ENCODE assay signal across 13 cellular contexts in genomic region chr6:144186817-144187625, GRCh38. TPM values are rescaled to one million over a fixed set of nuclear protein-coding genes. Genes with fewer than 3 reads are reported as not detected.
DNase-seq lines count a peak whose midpoint lies in the region; ATAC-seq, FAIRE-seq and TF ChIP-seq lines count a peak whose summit lies in the region.
"Had no signal": no experiment of that assay in that cellular context is flagged by ENCODE, and none has a peak within 500 bp of the region (broad histone marks: within the 10 kb centered on the region; RNA-seq: fewer than 3 reads in every experiment).

No MANE protein-coding gene starts in this region.

- H3K27me3 ChIP-seq in right cardiac atrium (ENCODE audit: control insufficient read depth, insufficient read depth) (no peaks in the 10 kb centered on the region), K562 (ENCODE audit: control insufficient read depth in 2 of 2, insufficient read depth in 2 of 2, low read length in 2 of 2) (peaks cover 0 to 9% of the 10 kb centered on the region in 2 experiments; a peak in 2 of 5 replicates), trophoblast cell (ENCODE audit: insufficient read depth, low read length) (no peaks in the 10 kb centered on the region), upper lobe of right lung (no peaks in the 10 kb centered on the region)
- H3K27me3 ChIP-seq: BLaER1 had no signal

- H3K4me2 ChIP-seq in K562 (ENCODE audit: insufficient read depth, low read length): no peak overlapping the region
- H3K4me2 ChIP-seq in trophoblast cell (ENCODE audit: low read length): no peak overlapping the region
- H3K4me2 ChIP-seq: BLaER1 had no signal

- H4K91ac ChIP-seq in trophoblast cell (ENCODE audit: low read depth, low read length): no peak overlapping the region

- H3K4me3 Mint-ChIP-seq in activated CD4-positive, alpha-beta T cell treated with anti-CD3 and anti-CD28 coated beads, Interleukin-2, amount 10 ng/mL, durations not matched to agents 7 days and 5 days: no peak overlapping the region
- H3K4me3 Mint-ChIP-seq: CD4-positive, CD25-positive, alpha-beta regulatory T cell; H9 had no signal

- H2BK5ac ChIP-seq in trophoblast cell (ENCODE audit: low read depth, low read length, poor library complexity): no peak overlapping the region

- no TSS peak for BruUV-seq in K562 (replicated peaks; lab: Mats Ljungman, UMichigan)

- peaks cover 13% of the 10 kb centered on the region for H3K4me1 Mint-ChIP-seq in activated CD4-positive, alpha-beta T cell treated with anti-CD3 and anti-CD28 coated beads, Interleukin-2, amount 10 ng/mL, durations not matched to agents 7 days and 5 days

- no peak for TF ChIP-seq RAD21 in K562 (CRISPR knock-in tag; conservative IDR thresholded peaks at IDR 0.05 in 1 of 2, IDR thresholded peaks at IDR 0.05 in 1 of 2)

- H3K9ac ChIP-seq in K562 (ENCODE audit: insufficient read depth in 1 of 2, low read depth in 2 of 2, low read length in 2 of 2) (no peak overlapping the region), trophoblast cell (ENCODE audit: low read length) (peak overlapping the region; percentile 54)
- H3K9ac ChIP-seq: BLaER1 had no signal

- no peak for FAIRE-seq in K562 (lab: Jason Lieb, UNC)

- no peak overlapping the region for H4K8ac ChIP-seq in trophoblast cell (ENCODE audit: low read depth, low read length)

- no peaks in the 10 kb centered on the region for H3K36me3 ChIP-seq in K562 (ENCODE audit: control insufficient read depth, insufficient read depth, low read length)
- H3K36me3 ChIP-seq in trophoblast cell (ENCODE audit: control insufficient read depth in 1 of 2, insufficient read depth in 2 of 2, low read length in 2 of 2): no peaks in the 10 kb centered on the region
- peaks cover 26% of the 10 kb centered on the region for H3K36me3 ChIP-seq in upper lobe of right lung
- H3K36me3 ChIP-seq: BLaER1 had no signal

- H3K27ac ChIP-seq in right cardiac atrium (ENCODE audit: low read length) (no peak overlapping the region), K562 (ENCODE audit: extremely low read depth, low read depth, low read length) (no peak overlapping the region), trophoblast cell (ENCODE audit: low read depth, low read length) (no peak overlapping the region), upper lobe of right lung (no peak overlapping the region)
- H3K27ac ChIP-seq: BLaER1 had no signal

- no peak overlapping the region for H4K12ac ChIP-seq in trophoblast cell (ENCODE audit: low read depth, low read length)

- no peaks in the 10 kb centered on the region for H4K20me1 ChIP-seq in K562 (replicated peaks; ENCODE audit: control insufficient read depth, insufficient read depth, low read length)
- H4K20me1 ChIP-seq: BLaER1 had no signal

- H2BK12ac ChIP-seq in trophoblast cell (ENCODE audit: low read length): no peak overlapping the region

- no peak for TF ChIP-seq EP300 in K562 (IDR thresholded peaks at IDR 0.05; ENCODE audit: low read length)

- ATAC-seq in right cardiac atrium (no peak), Right ventricle myocardium inferior (no peak), K562 (no peak), upper lobe of right lung (peak; percentile 12), HG03432 (IDR thresholded peaks at IDR 0.05; ENCODE audit: unreplicated experiment) (no peak)

- H2AK5ac ChIP-seq in trophoblast cell (ENCODE audit: low read length): no peak overlapping the region

- H3K27me3 Mint-ChIP-seq in activated CD4-positive, alpha-beta T cell treated with anti-CD3 and anti-CD28 coated beads, Interleukin-2, amount 10 ng/mL, durations not matched to agents 7 days and 5 days: no peaks in the 10 kb centered on the region
- H3K27me3 Mint-ChIP-seq: CD4-positive, CD25-positive, alpha-beta regulatory T cell had no signal

- no peak for TF ChIP-seq POLR2A in K562 (conservative IDR thresholded peaks at IDR 0.05)

- H3K79me2 ChIP-seq in K562 (ENCODE audit: control insufficient read depth, insufficient read depth, low read length) (no peaks in the 10 kb centered on the region), trophoblast cell (ENCODE audit: control insufficient read depth, insufficient read depth, low read length, poor library complexity) (no peaks in the 10 kb centered on the region)

- H3K18ac ChIP-seq in trophoblast cell (ENCODE audit: low read length): no peak overlapping the region

- POLR2A ChIA-PET in K562 (lab: Yijun Ruan, JAX): interaction anchor here (0.6 kb wide), 1 partner anchor 134 kb away, joined by 3 read pairs; no protein-coding TSS in a partner anchor
- POLR2A ChIA-PET in activated CD4-positive, alpha-beta T cell treated with anti-CD3 and anti-CD28 coated beads, Interleukin-2, amount 10 ng/mL, durations not matched to agents 7 days and 5 days (lab: Charles Lee): no interaction called here

- H3K9me3 Mint-ChIP-seq in activated CD4-positive, alpha-beta T cell treated with anti-CD3 and anti-CD28 coated beads, Interleukin-2, amount 10 ng/mL, durations not matched to agents 7 days and 5 days: peaks cover 6% of the 10 kb centered on the region
- H3K9me3 Mint-ChIP-seq: H9 had no signal

- no peak overlapping the region for H3K23ac ChIP-seq in trophoblast cell (ENCODE audit: low read length)

- no peaks in the 10 kb centered on the region for H3K9me3 ChIP-seq in right cardiac atrium (ENCODE audit: control insufficient read depth, low read length)
- H3K9me3 ChIP-seq in K562 (replicated peaks; ENCODE audit: control insufficient read depth, insufficient read depth, low read depth, low read length): no peaks in the 10 kb centered on the region
- peaks cover 2% of the 10 kb centered on the region for H3K9me3 ChIP-seq in trophoblast cell (ENCODE audit: insufficient read depth, low read depth, low read length)
- H3K9me3 ChIP-seq in upper lobe of right lung: no peaks in the 10 kb centered on the region

- peak overlapping the region; percentile 6; the same call in 1 of the 2 replicates for H2AFZ ChIP-seq in K562 (ENCODE audit: low read depth, low read length)
- H2AFZ ChIP-seq in trophoblast cell (ENCODE audit: insufficient read depth, low read length, poor library complexity): no peak overlapping the region

- no peak overlapping the region for H3K27ac Mint-ChIP-seq in activated CD4-positive, alpha-beta T cell treated with anti-CD3 and anti-CD28 coated beads, Interleukin-2, amount 10 ng/mL, durations not matched to agents 7 days and 5 days
- H3K27ac Mint-ChIP-seq: H9 had no signal

- DNase-seq in right cardiac atrium (peak in 2 of 3 donors; percentile 45 to 50), Right ventricle myocardium inferior (ENCODE audit: missing footprints) (no peak), K562 (ENCODE audit: extremely low read depth in 1 of 4, low spot score in 3 of 4) (no peak), trophoblast cell (no peak), upper lobe of right lung (no peak), glomerular visceral epithelial cell (ENCODE audit: extremely low spot score) (no peak)
- DNase-seq in activated CD4-positive, alpha-beta T cell treated with anti-CD3 and anti-CD28 coated beads, Interleukin-2, amount 10 ng/mL, durations not matched to agents 7 days and 5 days: no peak
- DNase-seq: 8988T; AML-193; CD4-positive, CD25-positive, alpha-beta regulatory T cell; H9 had no signal

- CTCF ChIA-PET in K562 (lab: Yijun Ruan, JAX; ENCODE audit: low intra/inter-chr PET ratio): no interaction called here
- CTCF ChIA-PET in activated CD4-positive, alpha-beta T cell treated with anti-CD3 and anti-CD28 coated beads, Interleukin-2, amount 10 ng/mL, durations not matched to agents 7 days and 5 days (lab: Charles Lee): interaction anchor here (1.9 kb wide), 1 partner anchor 30 kb away, joined by 4 read pairs; no protein-coding TSS in a partner anchor

- no peaks in the 10 kb centered on the region for H3K79me1 ChIP-seq in trophoblast cell (ENCODE audit: low read length)

- in situ Hi-C loops in K562 (cut with MboI): no loop called here

- intact Hi-C loops in right cardiac atrium (cut with DNase I): no loop called here
- intact Hi-C loops in Right ventricle myocardium inferior (cut with DNase I): no loop called here
- intact Hi-C loops in K562 (cut with micrococcal nuclease): no loop called here
- intact Hi-C loops in upper lobe of right lung (cut with DNase I): no loop called here

- WGBS in right cardiac atrium: 83% methylated on average over 79 of the region's 79 CpGs
- 55% methylated on average over 74 of the region's 79 CpGs for WGBS in K562 (ENCODE audit: insufficient coverage, low coverage, missing lambda C conversion rate)
- no CpG with 5 or more reads among the region's 79 CpGs for WGBS in trophoblast cell (ENCODE audit: extremely low coverage, insufficient coverage, insufficient read length)

- H3K4me1 ChIP-seq in right cardiac atrium (ENCODE audit: control insufficient read depth, insufficient read depth, low read length) (no peaks in the 10 kb centered on the region), K562 (replicated peaks in 1 of 2; ENCODE audit: control insufficient read depth in 2 of 2, insufficient read depth in 2 of 2, low read length in 2 of 2) (peaks cover 0 to 10% of the 10 kb centered on the region in 2 experiments; a peak in 1 of 5 replicates), trophoblast cell (ENCODE audit: control insufficient read depth in 1 of 2, insufficient read depth in 2 of 2, low read length in 2 of 2) (no peaks in the 10 kb centered on the region), upper lobe of right lung (peaks cover 10% of the 10 kb centered on the region)
- H3K4me1 ChIP-seq: BLaER1 had no signal

- H2BK120ac ChIP-seq in trophoblast cell (ENCODE audit: insufficient read depth, low read length, poor library complexity): no peak overlapping the region

- no peak overlapping the region for H3K14ac ChIP-seq in trophoblast cell (ENCODE audit: low read length)

- no peaks in the 10 kb centered on the region for H3K9me1 ChIP-seq in K562 (ENCODE audit: control insufficient read depth, insufficient read depth, low read length)

- no peak overlapping the region for H3K4me3 ChIP-seq in right cardiac atrium (ENCODE audit: low read length)
- no peak overlapping the region for H3K4me3 ChIP-seq in K562
- H3K4me3 ChIP-seq in trophoblast cell (ENCODE audit: low read depth, low read length): peak overlapping the region; percentile 31
- H3K4me3 ChIP-seq in upper lobe of right lung: no peak overlapping the region
- H3K4me3 ChIP-seq: BLaER1 had no signal

- H3K36me3 Mint-ChIP-seq in activated CD4-positive, alpha-beta T cell treated with anti-CD3 and anti-CD28 coated beads, Interleukin-2, amount 10 ng/mL, durations not matched to agents 7 days and 5 days (ENCODE audit: low read depth): peaks cover 35% of the 10 kb centered on the region

- no peak overlapping the region for H3K4ac ChIP-seq in trophoblast cell (ENCODE audit: low read depth, low read length)

- no peak for TF ChIP-seq CTCF in K562 (IDR thresholded peaks at IDR 0.05 in 2 of 3, conservative IDR thresholded peaks at IDR 0.05 in 1 of 3; ENCODE audit: insufficient read depth in 2 of 3, low read depth in 1 of 3, low read length in 3 of 3)
- TF ChIP-seq CTCF in upper lobe of right lung (IDR thresholded peaks at IDR 0.05): no peak

RNA-seq across cellular contexts. Expression of gene STX11, which starts 36.7 kb away (rescaled TPM):
- 1 to 10 TPM; 1.5 to 6.8 (median 2.9) TPM for total RNA-seq in right cardiac atrium
- 4.9 TPM for polyA plus RNA-seq in right cardiac atrium
- 11.1 TPM for total RNA-seq in Right ventricle myocardium inferior
- total RNA-seq in K562 (2011; cell fraction: chromatin; rRNA removed; ENCODE audit: low replicate concordance): 0.44 TPM in 1 of 2 replicates, not detected in the other
- 0.17 TPM in 1 of 2 replicates, not detected in the other for total RNA-seq in K562 (2011; cell fraction: nucleolus; rRNA removed)
- total RNA-seq in K562 (2011; cell fraction: nucleoplasm; rRNA removed): 0.38 and 0.44 TPM in 2 replicates
- 0.73 and 0.86 TPM in 2 replicates for total RNA-seq in K562 (2014; rRNA removed)
- total RNA-seq in K562 (2014; rRNA removed; fragmentation: Illumina TruSeq; extraction: Trizol): 0.29 and 0.45 TPM in 2 replicates
- 0.51 and 0.53 TPM in 2 replicates for total RNA-seq in K562 (2015; rRNA removed; fragmentation: Illumina TruSeq; extraction: Trizol)
- 0.47 and 0.51 TPM in 2 replicates for total RNA-seq in K562 (2021)
- polyA plus RNA-seq in K562 (2011; rRNA removed): 0.40 and 1.2 TPM in 2 replicates
- polyA plus RNA-seq in K562 (2011; cell fraction: cytosol; rRNA removed): 0.31 and 1.0 TPM in 2 replicates
- 0.23 and 0.87 TPM in 2 replicates for polyA plus RNA-seq in K562 (2011; cell fraction: nucleus; rRNA removed)
- 0.40 and 0.73 TPM in 2 replicates for polyA plus RNA-seq in K562 (2012)
- 0.54 and 0.56 TPM in 2 replicates for polyA plus RNA-seq in K562 (2014; fragmentation: Illumina TruSeq; extraction: Trizol)
- under 1 TPM; 0.06 to 0.07 TPM for polyA plus RNA-seq in K562 (2014; fragmentation: Nextera tagmentation; extraction: Ambion mirVana)
- 0.29 and 1.6 TPM in 2 replicates for polyA plus RNA-seq in K562 (2014; rRNA removed)
- 0.21 and 1.1 TPM in 2 replicates for polyA minus RNA-seq in K562 (2011; rRNA and poly(A)+ RNA removed)
- 0.91 TPM in 1 of 2 replicates, not detected in the other for polyA minus RNA-seq in K562 (2011; cell fraction: cytosol; rRNA and poly(A)+ RNA removed)
- polyA minus RNA-seq in K562 (2011; cell fraction: nucleus; rRNA and poly(A)+ RNA removed): 0.13 and 1.3 TPM in 2 replicates
- polyA plus RNA-seq in trophoblast cell (2013): 1.7 and 2.3 TPM in 2 replicates
- 49.6 TPM for total RNA-seq in upper lobe of right lung
- 10 to 100 TPM; 13.7 to 14.5 TPM for total RNA-seq in activated CD4-positive, alpha-beta T cell treated with anti-CD3 and anti-CD28 coated beads, Interleukin-2, amount 10 ng/mL, durations not matched to agents 7 days and 5 days

Comparison
In these comparisons a context has a peak if more than half of its experiments do, and no peak if none do; other contexts are left out.
1. DNase-seq: peak in right cardiac atrium (2 of 3); none in Right ventricle myocardium inferior (single experiment), K562 (0 of 4), trophoblast cell (0 of 2), upper lobe of right lung (single experiment), glomerular visceral epithelial cell (single experiment) and activated CD4-positive, alpha-beta T cell treated with anti-CD3 and anti-CD28 coated beads, Interleukin-2, amount 10 ng/mL, durations not matched to agents 7 days and 5 days (single experiment).